In the genomic region with DNA sequence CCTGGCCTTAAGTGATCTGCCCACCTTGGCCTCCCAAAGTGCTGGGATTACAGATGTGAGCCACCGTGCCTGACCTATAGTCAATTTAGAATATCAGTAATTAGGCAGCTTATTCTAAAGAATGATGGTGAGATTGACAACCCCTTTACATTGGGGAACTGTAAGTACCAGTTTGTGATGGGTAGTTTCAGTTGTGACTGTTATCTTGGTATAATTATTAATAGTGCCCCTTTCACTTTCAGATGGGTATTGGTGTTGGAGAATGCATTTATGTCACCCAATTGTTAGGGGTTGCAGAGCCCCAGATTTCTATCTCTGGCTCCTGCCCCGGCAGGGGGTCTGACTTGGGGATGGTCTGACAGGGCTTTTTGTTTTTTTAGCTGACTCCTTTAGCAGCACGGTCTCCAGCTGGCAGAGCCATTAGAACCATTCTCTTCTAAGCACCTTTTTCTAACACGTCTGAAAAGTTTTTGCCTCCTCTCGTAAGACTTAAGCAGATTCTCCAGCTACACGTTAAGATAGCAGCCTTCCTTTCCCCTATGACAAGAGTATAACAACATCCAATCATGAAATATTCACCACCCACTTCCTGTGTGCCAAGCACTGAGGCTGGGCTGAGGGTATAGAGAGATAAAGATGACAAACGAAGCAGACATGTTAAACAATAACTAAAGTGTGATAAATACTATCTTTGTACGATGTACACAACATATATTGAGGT, we compare ENCODE assay signal across 12 cellular contexts.
A peak's percentile ranks its signal among the peaks of the same experiment; 100 is the strongest.
DNase-seq lines count a peak whose midpoint lies in the region; ATAC-seq and TF ChIP-seq lines count a peak whose summit lies in the region.
"Had no signal": no experiment of that assay in that cellular context is flagged by ENCODE, and none has a peak within 500 bp of the region (broad histone marks: within the 10 kb centered on the region; RNA-seq: fewer than 3 reads in every experiment).

No MANE protein-coding gene starts in this region.

- no peaks in the 10 kb centered on the region for H3K9me3 Mint-ChIP-seq in activated naive CD8-positive, alpha-beta T cell treated with anti-CD3 and anti-CD28 coated beads, Interleukin-2, amount 10 ng/mL, durations not matched to agents 7 days and 5 days
- H3K9me3 Mint-ChIP-seq in activated naive CD8-positive, alpha-beta T cell treated with anti-CD3 and anti-CD28 coated beads, Interleukin-2, amount 50 U/mL, for 24 hours: no peaks in the 10 kb centered on the region
- no peaks in the 10 kb centered on the region for H3K9me3 Mint-ChIP-seq in stimulated activated naive CD8-positive, alpha-beta T cell treated with anti-CD3 and anti-CD28 coated beads, Interleukin-15, amount 100 ng/mL, for 72 hours
- H3K9me3 Mint-ChIP-seq: IgD-negative memory B cell had no signal

- no peaks in the 10 kb centered on the region for H3K9me3 ChIP-seq in testis

- peak; percentile 57 for ATAC-seq in activated naive CD8-positive, alpha-beta T cell treated with anti-CD3 and anti-CD28 coated beads, Interleukin-2, amount 10 ng/mL, durations not matched to agents 7 days and 5 days (ENCODE audit: low read depth)
- no peak for ATAC-seq in activated naive CD8-positive, alpha-beta T cell treated with anti-CD3 and anti-CD28 coated beads, Interleukin-2, amount 50 U/mL, for 24 hours
- ATAC-seq in GM21737 (IDR thresholded peaks at IDR 0.05; ENCODE audit: unreplicated experiment): peak; percentile 69
- peak; percentile 45 for ATAC-seq in stimulated activated naive CD8-positive, alpha-beta T cell treated with anti-CD3 and anti-CD28 coated beads, Interleukin-15, amount 100 ng/mL, for 72 hours

- H3K36me3 ChIP-seq in testis (ENCODE audit: low read depth, missing control alignments): no peaks in the 10 kb centered on the region

- peaks cover 23% of the 10 kb centered on the region for H3K4me1 Mint-ChIP-seq in activated naive CD8-positive, alpha-beta T cell treated with anti-CD3 and anti-CD28 coated beads, Interleukin-2, amount 10 ng/mL, durations not matched to agents 7 days and 5 days
- H3K4me1 Mint-ChIP-seq in activated naive CD8-positive, alpha-beta T cell treated with anti-CD3 and anti-CD28 coated beads, Interleukin-2, amount 50 U/mL, for 24 hours: peaks cover 18% of the 10 kb centered on the region
- peaks cover 24% of the 10 kb centered on the region for H3K4me1 Mint-ChIP-seq in stimulated activated naive CD8-positive, alpha-beta T cell treated with anti-CD3 and anti-CD28 coated beads, Interleukin-15, amount 100 ng/mL, for 72 hours

- no peak for TF ChIP-seq CTCF in dorsolateral prefrontal cortex (IDR thresholded peaks at IDR 0.05 in 54 of 56, conservative IDR thresholded peaks at IDR 0.05 in 2 of 56; ENCODE audit: low read depth in 1 of 56, partially characterized antibody in 56 of 56)
- TF ChIP-seq CTCF in testis (IDR thresholded peaks at IDR 0.05): no peak

- intact Hi-C loops in dorsolateral prefrontal cortex (cut with DNase I) (loop anchor here in 1 of 2 donors (10.0 kb wide), 1 partner anchor 59 kb away; no protein-coding TSS in a partner anchor), testis (cut with DNase I; ENCODE audit: low total_unique reads) (no loop called here)

- H3K27me3 Mint-ChIP-seq in activated naive CD8-positive, alpha-beta T cell treated with anti-CD3 and anti-CD28 coated beads, Interleukin-2, amount 10 ng/mL, durations not matched to agents 7 days and 5 days: no peaks in the 10 kb centered on the region
- no peaks in the 10 kb centered on the region for H3K27me3 Mint-ChIP-seq in activated naive CD8-positive, alpha-beta T cell treated with anti-CD3 and anti-CD28 coated beads, Interleukin-2, amount 50 U/mL, for 24 hours
- H3K27me3 Mint-ChIP-seq in stimulated activated naive CD8-positive, alpha-beta T cell treated with anti-CD3 and anti-CD28 coated beads, Interleukin-15, amount 100 ng/mL, for 72 hours: no peaks in the 10 kb centered on the region
- H3K27me3 Mint-ChIP-seq: IgD-negative memory B cell had no signal

- no peak for TF ChIP-seq POLR2A in testis (IDR thresholded peaks at IDR 0.05)

- no peak for DNase-seq in activated naive CD8-positive, alpha-beta T cell treated with anti-CD3 and anti-CD28 coated beads, Interleukin-2, amount 10 ng/mL, durations not matched to agents 7 days and 5 days
- DNase-seq in activated naive CD8-positive, alpha-beta T cell treated with anti-CD3 and anti-CD28 coated beads, Interleukin-2, amount 50 U/mL, for 24 hours: no peak
- peak; percentile 30 for DNase-seq in Jurkat, Clone E6-1 (ENCODE audit: low read depth, low spot score)
- no peak for DNase-seq in stimulated activated naive CD8-positive, alpha-beta T cell treated with anti-CD3 and anti-CD28 coated beads, Interleukin-15, amount 100 ng/mL, for 72 hours
- DNase-seq in dorsolateral prefrontal cortex (no peak), testis (no peak), globus pallidus (ENCODE audit: low spot score) (no peak)
- DNase-seq: GM23248, SHP77 treated with DMSO at 0.1 percent for 48 hours, WERI-Rb-1 had no signal

- H3K27ac ChIP-seq in dorsolateral prefrontal cortex: peak overlapping the region in 1 of 59 donors; percentile 87
- H3K27ac ChIP-seq in testis: no peak overlapping the region
- H3K27ac ChIP-seq: GM23248, WERI-Rb-1 had no signal

- H3K4me3 Mint-ChIP-seq in activated naive CD8-positive, alpha-beta T cell treated with anti-CD3 and anti-CD28 coated beads, Interleukin-2, amount 10 ng/mL, durations not matched to agents 7 days and 5 days: no peak overlapping the region
- no peak overlapping the region for H3K4me3 Mint-ChIP-seq in activated naive CD8-positive, alpha-beta T cell treated with anti-CD3 and anti-CD28 coated beads, Interleukin-2, amount 50 U/mL, for 24 hours
- H3K4me3 Mint-ChIP-seq in stimulated activated naive CD8-positive, alpha-beta T cell treated with anti-CD3 and anti-CD28 coated beads, Interleukin-15, amount 100 ng/mL, for 72 hours: no peak overlapping the region
- H3K4me3 Mint-ChIP-seq: IgD-negative memory B cell had no signal

- WGBS in testis, 2 donors: 78 to 82% methylated on average over 8 of the region's 8 CpGs

- H3K27me3 ChIP-seq in dorsolateral prefrontal cortex (no peaks in the 10 kb centered on the region), testis (no peaks in the 10 kb centered on the region)

- H3K4me3 ChIP-seq in Jurkat, Clone E6-1 (ENCODE audit: low read length): no peak overlapping the region
- H3K4me3 ChIP-seq in dorsolateral prefrontal cortex (no peak overlapping the region), testis (no peak overlapping the region)
- H3K4me3 ChIP-seq: GM23248 had no signal

- peak overlapping the region; percentile 58 for H3K27ac Mint-ChIP-seq in activated naive CD8-positive, alpha-beta T cell treated with anti-CD3 and anti-CD28 coated beads, Interleukin-2, amount 10 ng/mL, durations not matched to agents 7 days and 5 days
- no peak overlapping the region for H3K27ac Mint-ChIP-seq in activated naive CD8-positive, alpha-beta T cell treated with anti-CD3 and anti-CD28 coated beads, Interleukin-2, amount 50 U/mL, for 24 hours
- H3K27ac Mint-ChIP-seq in stimulated activated naive CD8-positive, alpha-beta T cell treated with anti-CD3 and anti-CD28 coated beads, Interleukin-15, amount 100 ng/mL, for 72 hours: peak overlapping the region in 1 of 2 donors; percentile 23

- peaks cover 9% of the 10 kb centered on the region for H3K36me3 Mint-ChIP-seq in activated naive CD8-positive, alpha-beta T cell treated with anti-CD3 and anti-CD28 coated beads, Interleukin-2, amount 10 ng/mL, durations not matched to agents 7 days and 5 days
- H3K36me3 Mint-ChIP-seq in activated naive CD8-positive, alpha-beta T cell treated with anti-CD3 and anti-CD28 coated beads, Interleukin-2, amount 50 U/mL, for 24 hours (ENCODE audit: low read depth): peaks cover 16% of the 10 kb centered on the region

- POLR2A ChIA-PET in activated naive CD8-positive, alpha-beta T cell treated with anti-CD3 and anti-CD28 coated beads, Interleukin-2, amount 10 ng/mL, durations not matched to agents 7 days and 5 days (lab: Charles Lee): no interaction called here

- no peaks in the 10 kb centered on the region for H3K4me1 ChIP-seq in testis
